Comparison of ENCODE assay signal across 9 cellular contexts in the genomic region with DNA sequence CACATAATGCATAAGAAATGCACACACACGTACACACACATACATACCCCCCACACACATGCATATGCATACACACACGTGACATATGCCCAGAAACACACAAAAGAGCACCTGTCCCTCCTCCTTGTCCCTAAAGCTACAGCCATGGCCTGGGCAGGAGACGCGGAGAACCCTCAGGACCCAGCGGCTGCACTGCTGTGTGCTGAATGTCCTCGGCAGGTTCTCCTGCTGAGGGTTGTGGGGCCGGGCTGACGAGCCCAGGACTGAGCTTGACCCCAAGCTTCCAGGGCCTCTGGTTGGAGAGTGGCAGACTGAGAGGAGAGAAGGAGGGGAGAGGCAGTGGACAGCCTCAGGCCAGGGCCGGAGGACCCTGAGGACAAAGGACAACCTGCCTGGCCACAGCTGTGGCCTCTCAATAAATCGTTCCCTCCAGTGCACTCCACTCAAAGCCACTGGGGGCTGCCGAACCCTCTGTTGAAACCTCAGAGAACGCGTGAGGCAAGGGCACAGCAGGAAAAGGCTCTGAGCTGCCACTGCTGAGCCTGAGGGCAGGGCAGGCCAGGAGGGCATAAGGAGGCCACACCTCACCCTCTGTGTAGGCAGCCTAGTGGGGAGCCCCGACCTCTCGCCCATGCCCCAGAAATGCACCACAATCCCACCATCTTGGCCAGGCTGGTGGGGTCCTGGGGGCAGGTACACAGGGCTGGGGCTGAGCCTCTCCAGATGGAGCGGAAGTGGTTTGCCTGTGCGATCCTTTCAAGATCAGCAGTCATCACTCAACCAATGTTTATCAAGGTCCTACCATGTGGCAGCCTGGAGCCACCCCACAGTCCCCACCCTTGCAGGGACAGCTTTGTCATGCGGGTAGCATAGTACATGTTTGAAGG. TPM values are rescaled to one million over a fixed set of nuclear protein-coding genes. Genes with fewer than 3 reads are reported as not detected.
A peak's percentile ranks its signal among the peaks of the same experiment; 100 is the strongest.
DNase-seq lines count a peak whose midpoint lies in the region; ATAC-seq and TF ChIP-seq lines count a peak whose summit lies in the region.
"Had no signal": no experiment of that assay in that cellular context is flagged by ENCODE, and none has a peak within 500 bp of the region (broad histone marks: within the 10 kb centered on the region; RNA-seq: fewer than 3 reads in every experiment).

No MANE protein-coding gene starts in this region.

- in situ Hi-C loops in mammary epithelial cell (cut with MboI; ENCODE audit: low sequenced_read_pairs in 2 of 2), result no loop called here

- H3K9me3 ChIP-seq in breast epithelium (no peaks in the 10 kb centered on the region), mammary epithelial cell (replicated peaks; ENCODE audit: insufficient read depth, low read length) (no peaks in the 10 kb centered on the region)

- peaks cover 15% of the 10 kb centered on the region for H3K4me1 Mint-ChIP-seq in activated CD8-positive, alpha-beta T cell treated with anti-CD3 and anti-CD28 coated beads for 36 hours (ENCODE audit: low read depth)
- H3K4me1 Mint-ChIP-seq in immature natural killer cell, result peaks cover 11 to 12% of the 10 kb centered on the region in 2 donors
- H3K4me1 Mint-ChIP-seq in type B pancreatic cell (ENCODE audit: unreplicated experiment), result peaks cover 4% of the 10 kb centered on the region

- H3K27me3 ChIP-seq in breast epithelium, result no peaks in the 10 kb centered on the region
- H3K27me3 ChIP-seq in mammary epithelial cell (ENCODE audit: insufficient read depth, low read length), result no peaks in the 10 kb centered on the region

- H3K27me3 Mint-ChIP-seq in activated CD8-positive, alpha-beta T cell treated with anti-CD3 and anti-CD28 coated beads for 36 hours, result no peaks in the 10 kb centered on the region
- H3K27me3 Mint-ChIP-seq in immature natural killer cell (ENCODE audit: low read depth in 3 of 3) (peaks cover 3 to 6% (median 3%) of the 10 kb centered on the region in 3 donors), type B pancreatic cell (peaks cover 15% of the 10 kb centered on the region)

- H3K4me3 ChIP-seq in breast epithelium (no peak overlapping the region), mammary epithelial cell (replicated peaks in 1 of 3; ENCODE audit: insufficient read depth in 1 of 3, low read depth in 2 of 3, low read length in 3 of 3) (no peak overlapping the region)

- no peaks in the 10 kb centered on the region for H3K79me2 ChIP-seq in mammary epithelial cell (ENCODE audit: insufficient read depth, low read length)

- H4K20me1 ChIP-seq in mammary epithelial cell (ENCODE audit: insufficient read depth, low read length), result no peaks in the 10 kb centered on the region

- H3K27ac ChIP-seq in breast epithelium (no peak overlapping the region), mammary epithelial cell (ENCODE audit: insufficient read depth, low read depth, low read length) (no peak overlapping the region)

- H3K27ac Mint-ChIP-seq in activated CD8-positive, alpha-beta T cell treated with anti-CD3 and anti-CD28 coated beads for 36 hours, result peak overlapping the region; percentile 82
- H3K27ac Mint-ChIP-seq in immature natural killer cell (peak overlapping the region in 3 of 6 donors; percentile 6 to 17 (median 13)), type B pancreatic cell (no peak overlapping the region)

- DNase-seq in breast epithelium (ENCODE audit: low spot score in 2 of 2) (peak; percentile 9 to 25), mammary epithelial cell (no peak), immature natural killer cell (peak; percentile 5 to 38 (median 20)), type B pancreatic cell (ENCODE audit: extremely low spot score, unreplicated experiment) (peak; percentile 61), DMS79 treated with DMSO at 0.1 percent for 48 hours (lab: John Stamatoyannopoulos, UW) (no peak)
- peak; percentile 69 for DNase-seq in activated CD8-positive, alpha-beta T cell treated with anti-CD3 and anti-CD28 coated beads for 36 hours
- DNase-seq: C1 segment of cervical spinal cord had no signal

- no peaks in the 10 kb centered on the region for H3K4me1 ChIP-seq in breast epithelium
- H3K4me1 ChIP-seq in mammary epithelial cell (ENCODE audit: insufficient read depth, low read length), result no peaks in the 10 kb centered on the region

- no TSS peak for BruUV-seq in mammary epithelial cell (replicated peaks; lab: Mats Ljungman, UMichigan)

- TF ChIP-seq CTCF in breast epithelium (IDR thresholded peaks at IDR 0.05) (no peak), mammary epithelial cell (conservative IDR thresholded peaks at IDR 0.05 in 1 of 2, IDR thresholded peaks at IDR 0.05 in 1 of 2; ENCODE audit: extremely low read depth in 1 of 2, insufficient read depth in 1 of 2, low read depth in 1 of 2, low read length in 2 of 2) (no peak), type B pancreatic cell (conservative IDR thresholded peaks at IDR 0.05) (no peak)
- TF ChIP-seq CTCF in activated CD8-positive, alpha-beta T cell treated with anti-CD3 and anti-CD28 coated beads for 36 hours (IDR thresholded peaks at IDR 0.05), result no peak

- no peak overlapping the region for H2AFZ ChIP-seq in mammary epithelial cell (ENCODE audit: low read depth, low read length)

- no peaks in the 10 kb centered on the region for H3K9me3 Mint-ChIP-seq in activated CD8-positive, alpha-beta T cell treated with anti-CD3 and anti-CD28 coated beads for 36 hours
- H3K9me3 Mint-ChIP-seq in immature natural killer cell (no peaks in the 10 kb centered on the region), type B pancreatic cell (no peaks in the 10 kb centered on the region)

- H3K9ac ChIP-seq in mammary epithelial cell (ENCODE audit: insufficient read depth, low read length), result no peak overlapping the region

- intact Hi-C loops in breast epithelium (cut with DNase I; ENCODE audit: low total_unique reads) (loop anchor here (5.0 kb wide), 1 partner anchor 723 kb away; no protein-coding TSS in a partner anchor), mammary epithelial cell (cut with micrococcal nuclease) (no loop called here)
- intact Hi-C loops in activated CD8-positive, alpha-beta T cell treated with anti-CD3 and anti-CD28 coated beads for 36 hours (cut with micrococcal nuclease), result no loop called here

- H3K36me3 ChIP-seq in breast epithelium (no peaks in the 10 kb centered on the region), mammary epithelial cell (ENCODE audit: insufficient read depth, low read length) (no peaks in the 10 kb centered on the region)

- POLR2A ChIA-PET in activated CD8-positive, alpha-beta T cell treated with anti-CD3 and anti-CD28 coated beads for 36 hours (lab: Charles Lee), result interaction anchor here (0.6 to 0.9 kb wide), 2 partner anchors 24 to 897 kb away, joined by 3 read pairs; no protein-coding TSS in a partner anchor

- no peak overlapping the region for H3K4me2 ChIP-seq in mammary epithelial cell (ENCODE audit: insufficient read depth, low read depth, low read length)

- 83% methylated on average over 17 of the region's 18 CpGs for WGBS in mammary epithelial cell (ENCODE audit: low coverage, missing lambda C conversion rate)

- TF ChIP-seq POLR2A in breast epithelium (IDR thresholded peaks at IDR 0.05), result no peak

- CTCF ChIA-PET in mammary epithelial cell (lab: Charles Lee; ENCODE audit: low non-redundant PET), result no interaction called here
- CTCF ChIA-PET in activated CD8-positive, alpha-beta T cell treated with anti-CD3 and anti-CD28 coated beads for 36 hours (lab: Charles Lee), result interaction anchor here (0.9 to 2.5 kb wide), 5 partner anchors 11 to 281 kb away, joined by 3 to 15 read pairs (median 4); no protein-coding TSS in a partner anchor

- no peaks in the 10 kb centered on the region for H3K36me3 Mint-ChIP-seq in activated CD8-positive, alpha-beta T cell treated with anti-CD3 and anti-CD28 coated beads for 36 hours (ENCODE audit: low read depth)
- H3K36me3 Mint-ChIP-seq in immature natural killer cell (no peaks in the 10 kb centered on the region), type B pancreatic cell (no peaks in the 10 kb centered on the region)

- no peak overlapping the region for H3K4me3 Mint-ChIP-seq in activated CD8-positive, alpha-beta T cell treated with anti-CD3 and anti-CD28 coated beads for 36 hours
- H3K4me3 Mint-ChIP-seq in immature natural killer cell, result peak overlapping the region in 2 of 5 donors; percentile 41 to 50
- H3K4me3 Mint-ChIP-seq in type B pancreatic cell, result no peak overlapping the region

- dilution Hi-C loops in mammary epithelial cell (cut with HindIII; ENCODE audit: low sequenced_read_pairs), result no loop called here

- ATAC-seq in activated CD8-positive, alpha-beta T cell treated with anti-CD3 and anti-CD28 coated beads for 36 hours, result peak; percentile 96
- ATAC-seq in GM18520 (IDR thresholded peaks at IDR 0.05; ENCODE audit: unreplicated experiment), result no peak
- ATAC-seq in GM21447 (IDR thresholded peaks at IDR 0.05; ENCODE audit: unreplicated experiment), result no peak

RNA-seq across cellular contexts. Expression of gene CACNA2D4, which starts 3.1 kb away (rescaled TPM):
- total RNA-seq in breast epithelium (10 to 100 TPM in 1 of 3 donors, 1 to 10 TPM in 2; 3.2 to 10.2 (median 3.3) TPM), mammary epithelial cell (under 1 TPM in 1 of 2 donors, not detected in 1; 0.33 TPM), type B pancreatic cell (ENCODE audit: low replicate concordance) (0.87 and 1.1 TPM in 2 replicates)
- polyA plus RNA-seq in mammary epithelial cell (not detected), immature natural killer cell (10 to 100 TPM in 1 of 3 donors, 1 to 10 TPM in 2; 9.1 to 20.0 (median 9.6) TPM)
- polyA minus RNA-seq in mammary epithelial cell, result not detected
- 1 to 10 TPM; 4.2 to 4.3 TPM for total RNA-seq in activated CD8-positive, alpha-beta T cell treated with anti-CD3 and anti-CD28 coated beads for 36 hours

Comparison
In these comparisons a context has a peak if more than half of its experiments do, and no peak if none do; other contexts are left out.
1. DNase-seq: peak in breast epithelium (2 of 2), activated CD8-positive, alpha-beta T cell treated with anti-CD3 and anti-CD28 coated beads for 36 hours (single experiment), immature natural killer cell (3 of 3) and type B pancreatic cell (single experiment); none in mammary epithelial cell (single experiment) and DMS79 treated with DMSO at 0.1 percent for 48 hours (single experiment).